3 cellular contexts compared by ENCODE assay signal in genomic region chr17:10482252-10482651, GRCh38.
A peak's percentile ranks its signal among the peaks of the same experiment; 100 is the strongest.
TF ChIP-seq lines count a peak whose summit lies in the region.

No MANE protein-coding gene starts in this region.

TF ChIP-seq in HepG2, 621 proteins besides CTCF, POLR2A, EP300 and RAD21:
- TF ChIP-seq ZNF30 (CRISPR knock-in tag; IDR thresholded peaks at IDR 0.05) (no peak), ATF7 (IDR thresholded peaks at IDR 0.05) (peak; percentile 66), ATF7 (CRISPR knock-in tag; IDR thresholded peaks at IDR 0.05) (no peak), NFIC (IDR thresholded peaks at IDR 0.05; ENCODE audit: low read length) (no peak), PRDM15 (CRISPR knock-in tag; IDR thresholded peaks at IDR 0.05) (no peak), ZBTB10 (CRISPR knock-in tag; IDR thresholded peaks at IDR 0.05; ENCODE audit: borderline replicate concordance) (no peak), CEBPB (IDR thresholded peaks at IDR 0.05; ENCODE audit: borderline replicate concordance, low read depth, low read length) (peak; percentile 27; the same call in 1 of the 2 replicates), ZNF580 (CRISPR knock-in tag; IDR thresholded peaks at IDR 0.05; ENCODE audit: borderline replicate concordance, low read depth) (no peak), ZNF776 (CRISPR knock-in tag; IDR thresholded peaks at IDR 0.05) (no peak), ZNF10 (CRISPR knock-in tag; IDR thresholded peaks at IDR 0.05; ENCODE audit: borderline replicate concordance, low read depth) (no peak), MBD4 (IDR thresholded peaks at IDR 0.05; ENCODE audit: borderline replicate concordance, low read length) (no peak), ZNF788 (CRISPR knock-in tag; IDR thresholded peaks at IDR 0.05; ENCODE audit: borderline replicate concordance) (no peak)

TF ChIP-seq in HEK293, 187 proteins besides CTCF, POLR2A, EP300 and RAD21:
- no peak for TF ChIP-seq SP7 (tag by site-specific recombination; IDR thresholded peaks at IDR 0.05)
- no peak for TF ChIP-seq ZNF560 (tag by site-specific recombination; IDR thresholded peaks at IDR 0.05; ENCODE audit: borderline replicate concordance)
- no peak for TF ChIP-seq ZNF114 (tag by site-specific recombination; IDR thresholded peaks at IDR 0.05)
- no peak for TF ChIP-seq OVOL3 (tag by site-specific recombination; IDR thresholded peaks at IDR 0.05)
- TF ChIP-seq ZNF660 (tag by site-specific recombination; IDR thresholded peaks at IDR 0.05): no peak
- TF ChIP-seq ZNF585B (tag by site-specific recombination; IDR thresholded peaks at IDR 0.05): peak; percentile 72
- TF ChIP-seq ZNF555 (tag by site-specific recombination; conservative IDR thresholded peaks at IDR 0.05): no peak

TF ChIP-seq in IMR-90, 13 proteins besides CTCF, POLR2A, EP300 and RAD21:
- TF ChIP-seq CEBPB (IDR thresholded peaks at IDR 0.05; ENCODE audit: low read depth, low read length): peak; percentile 32; the same call in 1 of the 2 replicates
- TF ChIP-seq MAFK (IDR thresholded peaks at IDR 0.05; ENCODE audit: low read depth, low read length): no peak
